In genomic region chr10:21954690-21955089, GRCh38 we compare ENCODE assay signal across 27 cellular contexts. TPM values are rescaled to one million over a fixed set of nuclear protein-coding genes. Genes with fewer than 3 reads are reported as not detected.
DNase-seq lines count a peak whose midpoint lies in the region; ATAC-seq, FAIRE-seq and TF ChIP-seq lines count a peak whose summit lies in the region.
"Had no signal": no experiment of that assay in that cellular context is flagged by ENCODE, and none has a peak within 500 bp of the region (broad histone marks: within the 10 kb centered on the region; RNA-seq: fewer than 3 reads in every experiment).

No MANE protein-coding gene starts in this region.

- dilution Hi-C loops in keratinocyte (cut with MboI; ENCODE audit: extremely low pct_ligation_motif_present, low sequenced_read_pairs): no loop called here

- H3K9me1 ChIP-seq in keratinocyte (ENCODE audit: control insufficient read depth, extremely low read depth, insufficient read depth, low read length): no peaks in the 10 kb centered on the region

- H3K9me2 ChIP-seq in DOHH2 (replicated peaks; ENCODE audit: control insufficient read depth, low read length): no peaks in the 10 kb centered on the region

- no peaks in the 10 kb centered on the region for H3K9me3 ChIP-seq in DOHH2 (ENCODE audit: control insufficient read depth, insufficient read depth, low read length)
- no peaks in the 10 kb centered on the region for H3K9me3 ChIP-seq in keratinocyte (ENCODE audit: control insufficient read depth, low read depth, low read length)

- H3K4me1 ChIP-seq in DOHH2 (ENCODE audit: control insufficient read depth, low read length) (peaks cover 15% of the 10 kb centered on the region), keratinocyte (ENCODE audit: control insufficient read depth, extremely low read depth, insufficient read depth, low read length) (no peaks in the 10 kb centered on the region)

- FAIRE-seq in keratinocyte (lab: Jason Lieb, UNC): peak; percentile 5
- FAIRE-seq: GM19239, HTR-8/SVneo, K562 had no signal

- no peaks in the 10 kb centered on the region for H3K79me2 ChIP-seq in DOHH2 (ENCODE audit: control insufficient read depth, low read length)
- no peaks in the 10 kb centered on the region for H3K79me2 ChIP-seq in keratinocyte (ENCODE audit: control insufficient read depth, insufficient read depth, low read length)

- H3K27me3 ChIP-seq in DOHH2 (ENCODE audit: control insufficient read depth, low read length) (no peaks in the 10 kb centered on the region), keratinocyte (ENCODE audit: control insufficient read depth, extremely low read depth, insufficient read depth, low read length) (no peaks in the 10 kb centered on the region)

- DNase-seq in NCI-H69 (lab: John Stamatoyannopoulos, UW): peak; percentile 10
- DNase-seq in keratinocyte (ENCODE audit: low read depth, low spot score): no peak
- DNase-seq in activated naive CD4-positive, alpha-beta T cell treated with Interleukin-2 at 50 U/mL for 16 hours: no peak
- no peak for DNase-seq in activated CD4-positive, CD25-positive, alpha-beta regulatory T cell (lab: John Stamatoyannopoulos, UW)
- DNase-seq in COLO829 (ENCODE audit: low spot score): no peak
- DNase-seq: Calu3; CD8-positive, alpha-beta memory T cell; GDM1; H9; NCI-H1105 treated with DMSO at 0.1 percent for 48 hours; NCI-H146; NCI-H1930; NCI-H2107; NCI-H524; NCI-H774; SHP77 treated with DMSO at 0.1 percent for 48 hours; SW 1271 had no signal

- ATAC-seq in GM18511 (IDR thresholded peaks at IDR 0.05; ENCODE audit: unreplicated experiment): peak; percentile 11
- ATAC-seq: GM23338, K562, Panc1 had no signal

- no peak overlapping the region for H3K9ac ChIP-seq in keratinocyte (ENCODE audit: control insufficient read depth, extremely low read depth, insufficient read depth, low read length)

- TF ChIP-seq CTCF in DOHH2 (IDR thresholded peaks at IDR 0.05; ENCODE audit: low read depth, low read length, poor library complexity, severe bottlenecking) (no peak), keratinocyte (optimal IDR thresholded peaks at IDR 0.05 in 1 of 3, IDR thresholded peaks at IDR 0.05 in 1 of 3, conservative IDR thresholded peaks at IDR 0.05 in 1 of 3; ENCODE audit: extremely low read depth in 1 of 3, insufficient read depth in 2 of 3, low read length in 3 of 3) (no peak)

- H3F3A ChIP-seq in DOHH2 (ENCODE audit: control insufficient read depth, insufficient read depth): peaks cover 3% of the 10 kb centered on the region; the same call in 1 of the 2 replicates

- H3K36me3 ChIP-seq in DOHH2 (ENCODE audit: control insufficient read depth, low read length) (no peaks in the 10 kb centered on the region), keratinocyte (ENCODE audit: control insufficient read depth in 2 of 2, extremely low read depth in 1 of 2, insufficient read depth in 2 of 2, low read length in 2 of 2) (no peaks in the 10 kb centered on the region)

- H3K4me3 ChIP-seq in DOHH2 (ENCODE audit: low read length) (no peak overlapping the region), keratinocyte (ENCODE audit: control insufficient read depth in 2 of 3, extremely low read depth in 1 of 3, insufficient read depth in 2 of 3, low read depth in 1 of 3, low read length in 3 of 3) (no peak overlapping the region)
- H3K4me3 ChIP-seq: GM23338, K562, SK-N-MC had no signal

- no peak overlapping the region for H3K27ac ChIP-seq in DOHH2 (ENCODE audit: low read depth, low read length)
- no peak overlapping the region for H3K27ac ChIP-seq in keratinocyte (ENCODE audit: control insufficient read depth, insufficient read depth, low read length)
- H3K27ac ChIP-seq: C4-2B, RWPE1 had no signal

- H2AFZ ChIP-seq in keratinocyte (ENCODE audit: control insufficient read depth, low read length): no peak overlapping the region
- H2AFZ ChIP-seq: GM23338 had no signal

- H4K20me1 ChIP-seq in DOHH2 (ENCODE audit: control insufficient read depth, insufficient read depth, low read depth, low read length) (no peaks in the 10 kb centered on the region), keratinocyte (ENCODE audit: control insufficient read depth, extremely low read depth, insufficient read depth, low read length) (no peaks in the 10 kb centered on the region)

- H3K4me2 ChIP-seq in DOHH2 (ENCODE audit: low read length): peak overlapping the region; percentile 30; the same call in 1 of the 2 replicates
- no peak overlapping the region for H3K4me2 ChIP-seq in keratinocyte (ENCODE audit: control insufficient read depth, extremely low read depth, insufficient read depth, low read depth, low read length)
- H3K4me2 ChIP-seq: GM23338 had no signal

RNA-seq across cellular contexts. Expression of gene DNAJC1, which starts 48.8 kb away (rescaled TPM):
- 16.0 to 35.7 TPM (median 24.8 TPM) in 3 replicates for polyA plus RNA-seq in keratinocyte
- polyA plus RNA-seq in keratinocyte (2011; ENCODE audit: low read depth): 83.3 TPM
- 15.4 and 15.5 TPM in 2 replicates for polyA plus RNA-seq in keratinocyte (2011; cell fraction: cytosol; rRNA removed)
- 12.1 and 17.3 TPM in 2 replicates for polyA plus RNA-seq in keratinocyte (2011; cell fraction: nucleus; rRNA removed)
- polyA plus RNA-seq in keratinocyte (2012; ENCODE audit: low replicate concordance): 16.1 and 17.4 TPM in 2 replicates
- 6.6 to 11.2 TPM (median 8.6 TPM) in 3 replicates for polyA minus RNA-seq in keratinocyte
- polyA minus RNA-seq in keratinocyte (2011; cell fraction: cytosol; rRNA and poly(A)+ RNA removed): 7.9 TPM
- polyA minus RNA-seq in keratinocyte (2011; cell fraction: nucleus; rRNA and poly(A)+ RNA removed): 8.3 and 14.0 TPM in 2 replicates
